In the genomic region with DNA sequence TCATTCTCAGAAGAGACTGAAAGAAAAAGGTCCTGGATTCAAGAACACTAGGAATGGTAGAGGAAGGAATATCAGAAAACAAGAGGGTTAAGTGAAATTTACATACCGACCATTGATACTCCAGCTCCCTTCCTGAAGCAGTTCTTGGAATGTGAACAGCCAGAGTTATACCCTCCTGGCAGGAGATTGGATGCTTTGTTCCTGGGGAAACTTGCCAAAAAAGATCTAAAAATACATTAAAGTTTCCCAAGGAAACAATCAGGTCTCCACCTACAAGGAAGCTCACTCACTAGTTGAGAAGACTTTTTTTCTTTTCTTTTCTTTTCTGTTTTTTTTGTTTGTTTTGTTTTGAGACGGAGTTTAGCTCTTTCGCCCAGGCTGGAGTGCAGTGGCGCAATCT, we compare ENCODE assay signal across 14 cellular contexts.
"Had no signal": no experiment of that assay in that cellular context is flagged by ENCODE, and none has a peak within 500 bp of the region (broad histone marks: within the 10 kb centered on the region; RNA-seq: fewer than 3 reads in every experiment).

No MANE protein-coding gene starts in this region.

- ATAC-seq: activated CD8-positive, alpha-beta T cell treated with anti-CD3 and anti-CD28 coated beads, Interleukin-2, amount 10 ng/mL, durations not matched to agents 7 days and 5 days; natural killer cell; upper lobe of right lung had no signal

- H3K9me3 ChIP-seq: adrenal gland, neutrophil, upper lobe of right lung had no signal

- H3K4me1 ChIP-seq: adrenal gland, upper lobe of right lung had no signal

- DNase-seq: activated CD4-positive, alpha-beta T cell treated with anti-CD3 and anti-CD28 coated beads for 4 hours; activated CD8-positive, alpha-beta memory T cell treated with anti-CD3 and anti-CD28 coated beads, Interleukin-2, amount 50 U/mL, for 4 hours; activated CD8-positive, alpha-beta T cell treated with anti-CD3 and anti-CD28 coated beads, Interleukin-2, amount 10 ng/mL, durations not matched to agents 7 days and 5 days; activated effector memory CD4-positive, alpha-beta T cell treated with anti-CD3 and anti-CD28 coated beads, Interleukin-2, amount 50 U/mL, for 16 hours; activated T-cell treated with anti-CD3 and anti-CD28 coated beads, Interleukin-2, amount 50 U/mL, for 48 hours; adrenal gland; effector memory CD4-positive, alpha-beta T cell; foreskin fibroblast; mesenchymal stem cell; natural killer cell; small intestine; T-helper 2 cell; upper lobe of right lung had no signal

- H3K36me3 ChIP-seq: adrenal gland, neutrophil, upper lobe of right lung had no signal

- H3K27ac ChIP-seq: adrenal gland, neutrophil, upper lobe of right lung had no signal

- H3K4me3 ChIP-seq: adrenal gland, upper lobe of right lung had no signal

- H3K27me3 ChIP-seq: adrenal gland, neutrophil, upper lobe of right lung had no signal
